Comparison of ENCODE assay signal across 9 cellular contexts in the genomic region with DNA sequence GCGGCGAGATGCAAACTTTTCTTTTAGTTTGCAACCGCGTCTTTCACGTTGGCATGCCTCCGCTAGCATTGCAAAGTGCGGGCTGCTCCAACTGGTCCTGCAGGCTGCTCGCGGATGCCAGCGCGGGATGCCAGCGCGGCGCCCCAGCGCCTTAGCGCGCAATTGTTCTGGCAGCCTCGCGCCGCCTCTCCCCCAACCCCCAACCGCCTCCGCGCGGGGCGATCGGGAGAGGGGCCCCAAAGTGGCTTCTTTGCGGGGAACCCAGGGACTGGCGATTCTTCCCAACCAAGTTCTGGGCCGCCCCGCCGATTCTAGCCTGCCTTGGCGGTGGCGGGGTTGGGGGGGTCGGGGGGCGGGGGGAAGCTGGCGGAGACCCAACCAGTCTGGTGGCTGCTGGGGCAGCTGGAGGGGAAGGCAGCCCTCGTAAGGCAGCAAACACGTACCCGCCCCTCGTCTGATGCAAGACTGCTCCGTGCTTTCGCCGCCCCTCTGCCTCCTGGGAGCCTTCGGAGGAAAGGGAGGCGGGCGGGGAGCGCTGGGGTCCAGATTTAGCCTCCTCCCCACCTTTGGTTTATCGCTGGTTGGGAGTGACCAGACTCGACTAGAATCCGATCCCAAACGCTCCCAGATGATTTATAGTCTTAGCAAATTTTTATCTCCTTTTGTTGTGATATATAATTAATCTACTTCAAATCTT. TPM values are rescaled to one million over a fixed set of nuclear protein-coding genes. Genes with fewer than 3 reads are reported as not detected.
DNase-seq lines count a peak whose midpoint lies in the region; ATAC-seq and TF ChIP-seq lines count a peak whose summit lies in the region.
"Had no signal": no experiment of that assay in that cellular context is flagged by ENCODE, and none has a peak within 500 bp of the region (broad histone marks: within the 10 kb centered on the region; RNA-seq: fewer than 3 reads in every experiment).

No MANE protein-coding gene starts in this region.

- no peaks in the 10 kb centered on the region for H3K36me3 ChIP-seq in endodermal cell (ENCODE audit: control insufficient read depth, insufficient read depth, low read length)

- H3K4me1 ChIP-seq in endodermal cell (ENCODE audit: control insufficient read depth, insufficient read depth, low read length): peaks cover 12% of the 10 kb centered on the region

- H3K4me1 Mint-ChIP-seq in activated CD4-positive, alpha-beta T cell treated with anti-CD3 and anti-CD28 coated beads, Interleukin-2, amount 10 ng/mL, durations not matched to agents 24 days and 14 days: peaks cover 39% of the 10 kb centered on the region
- H3K4me1 Mint-ChIP-seq in endodermal cell: peaks cover 33% of the 10 kb centered on the region
- H3K4me1 Mint-ChIP-seq in mesothelial cell of epicardium: peaks cover 35% of the 10 kb centered on the region

- peak overlapping the region; percentile 86 for H3K27ac Mint-ChIP-seq in activated CD4-positive, alpha-beta T cell treated with anti-CD3 and anti-CD28 coated beads, Interleukin-2, amount 10 ng/mL, durations not matched to agents 24 days and 14 days
- peak overlapping the region; percentile 94 for H3K27ac Mint-ChIP-seq in endodermal cell
- H3K27ac Mint-ChIP-seq in mesothelial cell of epicardium: peak overlapping the region; percentile 97

- no peaks in the 10 kb centered on the region for H3K27me3 ChIP-seq in endodermal cell (ENCODE audit: control insufficient read depth, insufficient read depth, low read length, poor library complexity, severe bottlenecking)

- peak overlapping the region; percentile 96 for H3K27ac ChIP-seq in endodermal cell (ENCODE audit: low read depth, low read length)

- peaks cover 31% of the 10 kb centered on the region for H3K27me3 Mint-ChIP-seq in activated CD4-positive, alpha-beta T cell treated with anti-CD3 and anti-CD28 coated beads, Interleukin-2, amount 10 ng/mL, durations not matched to agents 24 days and 14 days
- H3K27me3 Mint-ChIP-seq in endodermal cell (ENCODE audit: insufficient read depth) (peaks cover 2% of the 10 kb centered on the region), mesothelial cell of epicardium (ENCODE audit: low read depth) (peaks cover 2% of the 10 kb centered on the region)

- H3K4me3 ChIP-seq in HFF-Myc (replicated peaks; ENCODE audit: low read depth, low read length) (peak overlapping the region; percentile 95), endodermal cell (ENCODE audit: low read length) (peak overlapping the region; percentile 99)

- intact Hi-C loops in activated CD4-positive, alpha-beta T cell treated with anti-CD3 and anti-CD28 coated beads, Interleukin-2, amount 10 ng/mL, durations not matched to agents 24 days and 14 days (cut with micrococcal nuclease): no loop called here

- 0% methylated on average over 5 to 47 of the region's 51 CpGs for WGBS in endodermal cell (ENCODE audit: insufficient coverage in 1 of 2, insufficient read length in 1 of 2), 2 experiments

- TF ChIP-seq CTCF in HFF-Myc (IDR thresholded peaks at IDR 0.05; ENCODE audit: low read depth, low read length, missing control alignments) (no peak), endodermal cell (conservative IDR thresholded peaks at IDR 0.05) (no peak), mesothelial cell of epicardium (IDR thresholded peaks at IDR 0.05; ENCODE audit: unreplicated experiment) (no peak)

- peak; percentile 69 for DNase-seq in DMS114 treated with DMSO at 0.1 percent for 48 hours (lab: John Stamatoyannopoulos, UW; ENCODE audit: unreplicated experiment)
- DNase-seq in HFF-Myc (ENCODE audit: extremely low read depth, low read depth): peak; percentile 49
- DNase-seq in NCI-H2107 treated with DMSO at 0.1 percent for 48 hours (lab: John Stamatoyannopoulos, UW; ENCODE audit: unreplicated experiment): peak; percentile 72
- peak; percentile 81 for DNase-seq in activated CD4-positive, alpha-beta T cell treated with anti-CD3 and anti-CD28 coated beads, Interleukin-2, amount 10 ng/mL, durations not matched to agents 24 days and 14 days
- DNase-seq in endodermal cell: peak; percentile 95
- peak; percentile 62 to 76 for DNase-seq in mesothelial cell of epicardium (ENCODE audit: low spot score in 2 of 2, unreplicated experiment in 2 of 2)
- peak; percentile 35 for DNase-seq in stimulated activated CD8-positive, alpha-beta memory T cell treated with anti-CD3 and anti-CD28 coated beads, Interleukin-7, amount 100 ng/mL, for 24 hours (ENCODE audit: low read depth)

- H3K9me3 Mint-ChIP-seq in activated CD4-positive, alpha-beta T cell treated with anti-CD3 and anti-CD28 coated beads, Interleukin-2, amount 10 ng/mL, durations not matched to agents 24 days and 14 days: no peaks in the 10 kb centered on the region
- H3K9me3 Mint-ChIP-seq in endodermal cell (no peaks in the 10 kb centered on the region), mesothelial cell of epicardium (no peaks in the 10 kb centered on the region)

- H3K4me3 Mint-ChIP-seq in activated CD4-positive, alpha-beta T cell treated with anti-CD3 and anti-CD28 coated beads, Interleukin-2, amount 10 ng/mL, durations not matched to agents 24 days and 14 days: peak overlapping the region; percentile 94
- peak overlapping the region; percentile 90 for H3K4me3 Mint-ChIP-seq in endodermal cell
- H3K4me3 Mint-ChIP-seq in mesothelial cell of epicardium: peak overlapping the region; percentile 94

- H3K9ac ChIP-seq in endodermal cell (ENCODE audit: extremely low read depth, low read length, poor library complexity, severe bottlenecking): peak overlapping the region; percentile 94

- H3K36me3 Mint-ChIP-seq in activated CD4-positive, alpha-beta T cell treated with anti-CD3 and anti-CD28 coated beads, Interleukin-2, amount 10 ng/mL, durations not matched to agents 24 days and 14 days (ENCODE audit: low read depth): peaks cover 5% of the 10 kb centered on the region
- H3K36me3 Mint-ChIP-seq in endodermal cell (ENCODE audit: low read depth) (peaks cover 3% of the 10 kb centered on the region), mesothelial cell of epicardium (no peaks in the 10 kb centered on the region)

- no peaks in the 10 kb centered on the region for H3K9me3 ChIP-seq in endodermal cell (ENCODE audit: control insufficient read depth, low read length)

- ATAC-seq in HG02610 (IDR thresholded peaks at IDR 0.05; ENCODE audit: unreplicated experiment): no peak

RNA-seq across cellular contexts. Expression of gene PHGDH, which starts 0.8 kb away (rescaled TPM):
- total RNA-seq in activated CD4-positive, alpha-beta T cell treated with anti-CD3 and anti-CD28 coated beads, Interleukin-2, amount 10 ng/mL, durations not matched to agents 24 days and 14 days: 48.6 and 51.5 TPM in 2 replicates
- total RNA-seq in endodermal cell: 100 to 1,000 TPM; 156 to 176 TPM
- polyA plus RNA-seq in endodermal cell (2013, experiment 1 of 2): 234 TPM
- polyA plus RNA-seq in endodermal cell (2013, experiment 2 of 2): 177 TPM
- 142 to 151 TPM (median 149 TPM) in 3 replicates for total RNA-seq in mesothelial cell of epicardium

RNA-seq across cellular contexts. Expression of gene HMGCS2, which starts 56.2 kb away (rescaled TPM):
- total RNA-seq in activated CD4-positive, alpha-beta T cell treated with anti-CD3 and anti-CD28 coated beads, Interleukin-2, amount 10 ng/mL, durations not matched to agents 24 days and 14 days: not detected in 2 replicates
- not detected for total RNA-seq in endodermal cell
- 0.64 TPM for polyA plus RNA-seq in endodermal cell (2013, experiment 1 of 2)
- polyA plus RNA-seq in endodermal cell (2013, experiment 2 of 2): 0.91 TPM
- total RNA-seq in mesothelial cell of epicardium: 0.47 to 1.4 TPM (median 0.51 TPM) in 3 replicates
- total RNA-seq: dermis microvascular lymphatic vessel endothelial cell had no signal

Comparison
In these comparisons a context has a peak if more than half of its experiments do, and no peak if none do; other contexts are left out.
1. DNase-seq: peak in every context shown above with its lines; median percentile 95 in endodermal cell; 81 in activated CD4-positive, alpha-beta T cell treated with anti-CD3 and anti-CD28 coated beads, Interleukin-2, amount 10 ng/mL, durations not matched to agents 24 days and 14 days; 72 in NCI-H2107 treated with DMSO at 0.1 percent for 48 hours; 69 in DMS114 treated with DMSO at 0.1 percent for 48 hours; 69 in mesothelial cell of epicardium; 49 in HFF-Myc; 35 in stimulated activated CD8-positive, alpha-beta memory T cell treated with anti-CD3 and anti-CD28 coated beads, Interleukin-7, amount 100 ng/mL, for 24 hours.